15 cellular contexts compared by ENCODE assay signal in the genomic region with DNA sequence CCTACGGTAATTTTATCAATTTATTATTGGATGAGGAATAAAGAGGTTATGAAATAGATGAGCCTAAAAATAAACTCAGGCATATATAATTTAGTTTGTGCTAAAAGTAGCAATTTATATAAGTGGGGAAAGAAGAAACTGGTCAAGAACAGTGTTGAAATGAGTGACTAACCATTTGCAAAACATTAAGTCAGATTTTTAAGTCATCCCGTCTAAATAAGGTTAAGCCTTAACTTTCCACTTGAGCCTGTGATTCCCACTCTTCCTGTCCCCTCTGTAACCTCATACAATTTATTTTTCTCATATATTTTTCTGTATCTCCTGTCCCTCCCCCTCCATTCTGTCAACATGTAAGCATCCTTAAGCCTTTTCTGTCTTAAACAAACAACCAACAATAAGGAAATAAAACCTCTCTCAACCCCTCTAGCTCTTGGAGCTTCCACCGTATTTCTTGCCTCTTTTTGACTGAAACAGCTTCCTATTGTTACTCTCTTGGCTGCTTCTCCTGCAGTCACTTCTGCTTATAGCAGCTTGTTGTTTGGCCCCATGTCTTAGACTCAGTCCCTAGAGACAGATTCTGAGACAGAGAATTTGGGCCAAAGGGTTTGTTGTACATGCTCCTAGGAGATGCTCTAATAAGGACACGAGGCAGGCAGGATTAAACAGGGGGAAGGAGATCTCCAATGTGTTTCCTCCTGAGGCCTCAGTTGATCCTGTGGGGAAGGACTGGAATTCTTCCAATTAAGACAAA.
A peak's percentile ranks its signal among the peaks of the same experiment; 100 is the strongest.
DNase-seq lines count a peak whose midpoint lies in the region; ATAC-seq and TF ChIP-seq lines count a peak whose summit lies in the region.
"Had no signal": no experiment of that assay in that cellular context is flagged by ENCODE, and none has a peak within 500 bp of the region (broad histone marks: within the 10 kb centered on the region; RNA-seq: fewer than 3 reads in every experiment).

No MANE protein-coding gene starts in this region.

- TF ChIP-seq CTCF in brain (conservative IDR thresholded peaks at IDR 0.05) (no peak), heart right ventricle (IDR thresholded peaks at IDR 0.05) (no peak), testis (IDR thresholded peaks at IDR 0.05) (no peak), omental fat pad (IDR thresholded peaks at IDR 0.05) (no peak)

- intact Hi-C loops in heart right ventricle (cut with DNase I) (no loop called here), testis (cut with DNase I; ENCODE audit: low total_unique reads) (no loop called here)
- intact Hi-C loops in activated T-helper 1 cell treated with anti-CD3 and anti-CD28 coated beads, Interleukin-12 subunit alpha, Interleukin-12 subunit beta, Interleukin-2, Interleukin-4 antibody, amounts not matched to agents 30 ng/mL and 10 ng/mL and 1 ng/mL, durations not matched to agents 14 hours and 24 hours and 36 hours (cut with micrococcal nuclease) = no loop called here

- 42 to 55% methylated on average over 4 of the region's 4 CpGs for WGBS in heart right ventricle, 2 donors
- 56 to 71% methylated on average over 4 of the region's 4 CpGs for WGBS in testis, 2 donors

- no peak overlapping the region for H3K4me3 Mint-ChIP-seq in brain
- H3K4me3 Mint-ChIP-seq in activated T-helper 1 cell treated with anti-CD3 and anti-CD28 coated beads, Interleukin-12 subunit alpha, Interleukin-12 subunit beta, Interleukin-2, Interleukin-4 antibody, amounts not matched to agents 30 ng/mL and 10 ng/mL and 1 ng/mL, durations not matched to agents 14 hours and 24 hours and 36 hours = no peak overlapping the region

- H3K4me3 ChIP-seq in heart right ventricle = no peak overlapping the region
- H3K4me3 ChIP-seq in testis = no peak overlapping the region
- H3K4me3 ChIP-seq: thoracic aorta had no signal

- DNase-seq in LHCN-M2 (ENCODE audit: low read depth) = peak; percentile 32
- DNase-seq in heart right ventricle = peak in 1 of 2 donors; percentile 36
- DNase-seq in pons (ENCODE audit: low spot score) = peak; percentile 79
- no peak for DNase-seq in activated T-helper 1 cell treated with anti-CD3 and anti-CD28 coated beads, Interleukin-12 subunit alpha, Interleukin-12 subunit beta, Interleukin-2, Interleukin-4 antibody, amounts not matched to agents 30 ng/mL and 10 ng/mL and 1 ng/mL, durations not matched to agents 14 hours and 24 hours and 36 hours (ENCODE audit: low spot score)
- DNase-seq in stimulated activated CD4-positive, alpha-beta T cell treated with anti-CD3 and anti-CD28 coated beads, Interleukin-4, amount 100 ng/mL, for 1 hour = no peak
- DNase-seq in testis = no peak
- no peak for DNase-seq in omental fat pad (ENCODE audit: low spot score)
- DNase-seq: activated CD4-positive, alpha-beta T cell treated with anti-CD3 and anti-CD28 coated beads, Interleukin-2, amount 50 U/mL, for 1 hour; DMS 273 treated with DMSO at 0.1 percent for 48 hours; hippocampal formation; NCI-H2081; NK-92 treated with Interleukin-12 subunit alpha and Interleukin-12 subunit beta, amount 100 ng/mL, for 24 hours; T-helper 9 cell had no signal

- H3K9me3 Mint-ChIP-seq in brain = no peaks in the 10 kb centered on the region
- H3K9me3 Mint-ChIP-seq in activated T-helper 1 cell treated with anti-CD3 and anti-CD28 coated beads, Interleukin-12 subunit alpha, Interleukin-12 subunit beta, Interleukin-2, Interleukin-4 antibody, amounts not matched to agents 30 ng/mL and 10 ng/mL and 1 ng/mL, durations not matched to agents 14 hours and 24 hours and 36 hours = no peaks in the 10 kb centered on the region

- H3K27ac Mint-ChIP-seq in brain = peak overlapping the region in 4 of 5 experiments; percentile 0 to 32 (median 10)
- no peak overlapping the region for H3K27ac Mint-ChIP-seq in activated T-helper 1 cell treated with anti-CD3 and anti-CD28 coated beads, Interleukin-12 subunit alpha, Interleukin-12 subunit beta, Interleukin-2, Interleukin-4 antibody, amounts not matched to agents 30 ng/mL and 10 ng/mL and 1 ng/mL, durations not matched to agents 14 hours and 24 hours and 36 hours

- no peaks in the 10 kb centered on the region for H3K36me3 ChIP-seq in heart right ventricle
- H3K36me3 ChIP-seq in testis (ENCODE audit: low read depth, missing control alignments) = no peaks in the 10 kb centered on the region
- H3K36me3 ChIP-seq: thoracic aorta had no signal

- H3K4me1 ChIP-seq in heart right ventricle (peaks cover 0 to 17% (median 7%) of the 10 kb centered on the region in 9 donors), testis (no peaks in the 10 kb centered on the region)

- H3K4me1 Mint-ChIP-seq in brain = peaks cover 6% of the 10 kb centered on the region
- no peaks in the 10 kb centered on the region for H3K4me1 Mint-ChIP-seq in activated T-helper 1 cell treated with anti-CD3 and anti-CD28 coated beads, Interleukin-12 subunit alpha, Interleukin-12 subunit beta, Interleukin-2, Interleukin-4 antibody, amounts not matched to agents 30 ng/mL and 10 ng/mL and 1 ng/mL, durations not matched to agents 14 hours and 24 hours and 36 hours (ENCODE audit: low read depth)

- ATAC-seq in heart right ventricle (peak in 7 of 8 donors; percentile 79 to 93 (median 84)), omental fat pad (ENCODE audit: low FRiP score) (no peak)

- H3K9me3 ChIP-seq in heart right ventricle = no peaks in the 10 kb centered on the region
- no peaks in the 10 kb centered on the region for H3K9me3 ChIP-seq in testis
- H3K9me3 ChIP-seq: thoracic aorta had no signal

- no peaks in the 10 kb centered on the region for H3K36me3 Mint-ChIP-seq in brain
- H3K36me3 Mint-ChIP-seq in activated T-helper 1 cell treated with anti-CD3 and anti-CD28 coated beads, Interleukin-12 subunit alpha, Interleukin-12 subunit beta, Interleukin-2, Interleukin-4 antibody, amounts not matched to agents 30 ng/mL and 10 ng/mL and 1 ng/mL, durations not matched to agents 14 hours and 24 hours and 36 hours (ENCODE audit: low read depth) = no peaks in the 10 kb centered on the region

- no peak for TF ChIP-seq POLR2A in testis (IDR thresholded peaks at IDR 0.05)

- H3K27me3 Mint-ChIP-seq in brain = peaks cover 4% of the 10 kb centered on the region
- H3K27me3 Mint-ChIP-seq in activated T-helper 1 cell treated with anti-CD3 and anti-CD28 coated beads, Interleukin-12 subunit alpha, Interleukin-12 subunit beta, Interleukin-2, Interleukin-4 antibody, amounts not matched to agents 30 ng/mL and 10 ng/mL and 1 ng/mL, durations not matched to agents 14 hours and 24 hours and 36 hours (ENCODE audit: insufficient read depth) = peaks cover 2% of the 10 kb centered on the region

- H3K27me3 ChIP-seq in heart right ventricle = no peaks in the 10 kb centered on the region
- H3K27me3 ChIP-seq in testis = no peaks in the 10 kb centered on the region

- peak overlapping the region in 6 of 10 donors; percentile 7 to 48 (median 26) for H3K27ac ChIP-seq in heart right ventricle
- H3K27ac ChIP-seq in testis = no peak overlapping the region
- H3K27ac ChIP-seq: thoracic aorta had no signal

Comparison
In these comparisons a context has a peak if more than half of its experiments do, and no peak if none do; other contexts are left out.
1. DNase-seq: peak in LHCN-M2 (single experiment) and pons (single experiment); none in activated T-helper 1 cell treated with anti-CD3 and anti-CD28 coated beads, Interleukin-12 subunit alpha, Interleukin-12 subunit beta, Interleukin-2, Interleukin-4 antibody, amounts not matched to agents 30 ng/mL and 10 ng/mL and 1 ng/mL, durations not matched to agents 14 hours and 24 hours and 36 hours (single experiment), stimulated activated CD4-positive, alpha-beta T cell treated with anti-CD3 and anti-CD28 coated beads, Interleukin-4, amount 100 ng/mL, for 1 hour (single experiment), testis (single experiment) and omental fat pad (single experiment).
2. H3K27ac ChIP-seq: peak in heart right ventricle (6 of 10); none in testis (0 of 2).